8 cellular contexts compared by ENCODE assay signal in genomic region chr18:59139291-59139614, GRCh38. TPM values are rescaled to one million over a fixed set of nuclear protein-coding genes. Genes with fewer than 3 reads are reported as not detected.
DNase-seq lines count a peak whose midpoint lies in the region; ATAC-seq and TF ChIP-seq lines count a peak whose summit lies in the region.

No MANE protein-coding gene starts in this region.

- TF ChIP-seq CTCF in AG09319 (IDR thresholded peaks at IDR 0.05; ENCODE audit: low read depth, low read length) (no peak), liver (IDR thresholded peaks at IDR 0.05; ENCODE audit: low read depth, low read length, missing input control) (no peak)

- H3K4me3 ChIP-seq in liver (ENCODE audit: low read depth in 1 of 3, low read length in 3 of 3) = peak overlapping the region; percentile 81 to 88 (median 82)

- no peaks in the 10 kb centered on the region for H3K9me3 ChIP-seq in liver (ENCODE audit: control insufficient read depth in 4 of 4, low read length in 3 of 4)

- no peaks in the 10 kb centered on the region for H3K36me3 ChIP-seq in liver (ENCODE audit: control insufficient read depth in 4 of 4, insufficient read depth in 3 of 4, low read depth in 1 of 4, low read length in 3 of 4)

- WGBS in liver = under 1% methylated on average over 15 of the region's 15 CpGs

- H3K9ac ChIP-seq in liver (ENCODE audit: low read depth in 1 of 2, low read length in 2 of 2) = peak overlapping the region; percentile 59 to 61

- no peaks in the 10 kb centered on the region for H3K27me3 ChIP-seq in liver (ENCODE audit: control insufficient read depth in 4 of 4, insufficient read depth in 4 of 4, low read length in 3 of 4)

- H3K27ac ChIP-seq in liver (ENCODE audit: low read depth in 1 of 2, low read length in 2 of 2) = peak overlapping the region; percentile 73 to 85

- DNase-seq in AG09319 (ENCODE audit: extremely low read depth, low read depth) (peak; percentile 18), GM19238 (ENCODE audit: insufficient read length, low spot score) (peak; percentile 88), NCI-H510A treated with DMSO at 0.1 percent for 48 hours (lab: John Stamatoyannopoulos, UW) (peak; percentile 99), dedifferentiated amniotic fluid mesenchymal stem cell (ENCODE audit: extremely low spot score) (peak; percentile 54)
- DNase-seq in activated CD4-positive, alpha-beta T cell treated with anti-CD3 and anti-CD28 coated beads for 48 hours = peak; percentile 95
- peak; percentile 88 to 91 for DNase-seq in stimulated activated CD4-positive, alpha-beta T cell treated with anti-CD3 and anti-CD28 coated beads, Interleukin-4, amount 100 ng/mL, for 4 hours

- TF ChIP-seq RAD21 in liver (IDR thresholded peaks at IDR 0.05) = no peak

- H3K4me1 ChIP-seq in liver (ENCODE audit: control insufficient read depth in 4 of 4, insufficient read depth in 4 of 4, low read length in 3 of 4) = peaks cover 5 to 32% (median 27%) of the 10 kb centered on the region in 4 donors

- peak; percentile 58 for ATAC-seq in HG03378 (IDR thresholded peaks at IDR 0.05; ENCODE audit: unreplicated experiment)

TF ChIP-seq in liver, 16 proteins besides CTCF, POLR2A, EP300 and RAD21:
- TF ChIP-seq ATF3 (IDR thresholded peaks at IDR 0.05) = no peak
- peak; percentile 60 for TF ChIP-seq TAF1 (conservative IDR thresholded peaks at IDR 0.05)

RNA-seq across cellular contexts. Expression of gene SEC11C, which starts 0.4 kb away (rescaled TPM):
- 100 to 1,000 TPM; 106 to 125 TPM for total RNA-seq in liver
- 100 to 1,000 TPM; 186 to 206 TPM for polyA plus RNA-seq in liver

Comparison
In these comparisons a context has a peak if more than half of its experiments do, and no peak if none do; other contexts are left out.
1. Peak in every context shown above with its lines: DNase-seq, ATAC-seq, H3K4me3 ChIP-seq and H3K27ac ChIP-seq.
2. DNase-seq: peak in every context shown above with its lines; median percentile 99 in NCI-H510A treated with DMSO at 0.1 percent for 48 hours; 95 in activated CD4-positive, alpha-beta T cell treated with anti-CD3 and anti-CD28 coated beads for 48 hours; 90 in stimulated activated CD4-positive, alpha-beta T cell treated with anti-CD3 and anti-CD28 coated beads, Interleukin-4, amount 100 ng/mL, for 4 hours; 88 in GM19238; 54 in dedifferentiated amniotic fluid mesenchymal stem cell; 18 in AG09319.